In the genomic region with DNA sequence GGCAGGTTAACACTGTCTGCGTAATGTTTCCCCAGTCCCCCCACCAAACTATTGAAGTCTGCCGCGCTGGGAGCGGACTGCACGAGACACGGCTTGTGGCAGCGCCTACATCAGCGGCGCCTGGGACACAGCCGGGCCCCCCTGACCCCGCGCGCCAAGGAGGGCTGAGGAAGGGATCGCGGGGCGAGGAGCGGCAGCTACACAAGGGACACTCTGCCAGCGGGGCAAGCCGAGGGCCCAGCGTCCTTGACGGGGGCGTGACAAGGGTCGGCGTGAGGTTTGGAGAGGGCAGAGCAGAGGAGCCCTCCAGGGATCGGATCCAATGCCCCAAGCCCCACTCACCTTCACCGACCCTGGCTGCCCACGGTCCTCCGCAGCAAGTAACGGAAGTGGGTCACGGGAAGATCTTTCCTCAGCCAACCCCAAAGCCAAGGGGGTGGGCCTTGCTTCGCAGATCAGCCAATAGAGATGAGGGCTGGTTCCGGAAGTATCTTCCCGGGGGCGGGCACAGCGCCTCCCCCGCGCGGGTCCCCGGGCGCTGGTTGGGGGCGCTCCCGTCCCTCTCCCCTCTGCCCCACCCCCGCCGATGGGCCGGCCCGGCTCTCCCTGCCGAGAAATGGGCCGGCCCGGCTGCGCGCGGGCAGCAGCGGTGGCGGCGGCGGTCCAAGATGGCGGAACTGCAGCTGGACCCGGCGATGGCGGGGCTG, we compare ENCODE assay signal across 1 cellular context.
A peak's percentile ranks its signal among the peaks of the same experiment; 100 is the strongest.
TF ChIP-seq lines count a peak whose summit lies in the region.

A gene (minus strand): TSS at position 387 of the 707 bp plus-strand sequence. CDS start 4,319 bp downstream, outside the sequence.
A gene with protein sequence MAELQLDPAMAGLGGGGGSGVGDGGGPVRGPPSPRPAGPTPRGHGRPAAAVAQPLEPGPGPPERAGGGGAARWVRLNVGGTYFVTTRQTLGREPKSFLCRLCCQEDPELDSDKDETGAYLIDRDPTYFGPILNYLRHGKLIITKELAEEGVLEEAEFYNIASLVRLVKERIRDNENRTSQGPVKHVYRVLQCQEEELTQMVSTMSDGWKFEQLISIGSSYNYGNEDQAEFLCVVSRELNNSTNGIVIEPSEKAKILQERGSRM (plus strand): TSS at position 643 of the 707 bp plus-strand sequence. CDS start 26 bp downstream, at position 669.

TF ChIP-seq in HEK293, 187 proteins besides CTCF, POLR2A, EP300 and RAD21 (continued from another document and continues in another):
- TF ChIP-seq, protein P1, sequence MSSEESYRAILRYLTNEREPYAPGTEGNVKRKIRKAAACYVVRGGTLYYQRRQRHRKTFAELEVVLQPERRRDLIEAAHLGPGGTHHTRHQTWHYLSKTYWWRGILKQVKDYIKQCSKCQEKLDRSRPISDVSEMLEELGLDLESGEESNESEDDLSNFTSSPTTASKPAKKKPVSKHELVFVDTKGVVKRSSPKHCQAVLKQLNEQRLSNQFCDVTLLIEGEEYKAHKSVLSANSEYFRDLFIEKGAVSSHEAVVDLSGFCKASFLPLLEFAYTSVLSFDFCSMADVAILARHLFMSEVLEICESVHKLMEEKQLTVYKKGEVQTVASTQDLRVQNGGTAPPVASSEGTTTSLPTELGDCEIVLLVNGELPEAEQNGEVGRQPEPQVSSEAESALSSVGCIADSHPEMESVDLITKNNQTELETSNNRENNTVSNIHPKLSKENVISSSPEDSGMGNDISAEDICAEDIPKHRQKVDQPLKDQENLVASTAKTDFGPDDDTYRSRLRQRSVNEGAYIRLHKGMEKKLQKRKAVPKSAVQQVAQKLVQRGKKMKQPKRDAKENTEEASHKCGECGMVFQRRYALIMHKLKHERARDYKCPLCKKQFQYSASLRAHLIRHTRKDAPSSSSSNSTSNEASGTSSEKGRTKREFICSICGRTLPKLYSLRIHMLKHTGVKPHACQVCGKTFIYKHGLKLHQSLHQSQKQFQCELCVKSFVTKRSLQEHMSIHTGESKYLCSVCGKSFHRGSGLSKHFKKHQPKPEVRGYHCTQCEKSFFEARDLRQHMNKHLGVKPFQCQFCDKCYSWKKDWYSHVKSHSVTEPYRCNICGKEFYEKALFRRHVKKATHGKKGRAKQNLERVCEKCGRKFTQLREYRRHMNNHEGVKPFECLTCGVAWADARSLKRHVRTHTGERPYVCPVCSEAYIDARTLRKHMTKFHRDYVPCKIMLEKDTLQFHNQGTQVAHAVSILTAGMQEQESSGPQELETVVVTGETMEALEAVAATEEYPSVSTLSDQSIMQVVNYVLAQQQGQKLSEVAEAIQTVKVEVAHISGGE (tag by site-specific recombination; conservative IDR thresholded peaks at IDR 0.05; ENCODE audit: low read depth): peak; percentile 79
- TF ChIP-seq, protein P2, sequence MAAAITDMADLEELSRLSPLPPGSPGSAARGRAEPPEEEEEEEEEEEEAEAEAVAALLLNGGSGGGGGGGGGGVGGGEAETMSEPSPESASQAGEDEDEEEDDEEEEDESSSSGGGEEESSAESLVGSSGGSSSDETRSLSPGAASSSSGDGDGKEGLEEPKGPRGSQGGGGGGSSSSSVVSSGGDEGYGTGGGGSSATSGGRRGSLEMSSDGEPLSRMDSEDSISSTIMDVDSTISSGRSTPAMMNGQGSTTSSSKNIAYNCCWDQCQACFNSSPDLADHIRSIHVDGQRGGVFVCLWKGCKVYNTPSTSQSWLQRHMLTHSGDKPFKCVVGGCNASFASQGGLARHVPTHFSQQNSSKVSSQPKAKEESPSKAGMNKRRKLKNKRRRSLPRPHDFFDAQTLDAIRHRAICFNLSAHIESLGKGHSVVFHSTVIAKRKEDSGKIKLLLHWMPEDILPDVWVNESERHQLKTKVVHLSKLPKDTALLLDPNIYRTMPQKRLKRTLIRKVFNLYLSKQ (tag by site-specific recombination; IDR thresholded peaks at IDR 0.05; ENCODE audit: borderline replicate concordance): no peak
- TF ChIP-seq ZNF23 (tag by site-specific recombination; IDR thresholded peaks at IDR 0.05; ENCODE audit: borderline replicate concordance) (no peak), ZNF555 (tag by site-specific recombination; conservative IDR thresholded peaks at IDR 0.05) (no peak), ZNF626 (tag by site-specific recombination; IDR thresholded peaks at IDR 0.05) (no peak), ZNF777 (tag by site-specific recombination; IDR thresholded peaks at IDR 0.05; ENCODE audit: borderline replicate concordance) (no peak), ZNF19 (tag by site-specific recombination; IDR thresholded peaks at IDR 0.05; ENCODE audit: low read depth) (no peak), ZNF623 (tag by site-specific recombination; IDR thresholded peaks at IDR 0.05) (no peak), REPIN1 (tag by site-specific recombination; IDR thresholded peaks at IDR 0.05; ENCODE audit: low read depth) (no peak), KLF1 (tag by site-specific recombination; IDR thresholded peaks at IDR 0.05) (no peak), ZBTB21 (tag by site-specific recombination; IDR thresholded peaks at IDR 0.05) (0 out of 2 replicates have a peak, but pooled peaks have one; percentile 23), ZNF223 (tag by site-specific recombination; IDR thresholded peaks at IDR 0.05) (no peak), ZFP37 (tag by site-specific recombination; IDR thresholded peaks at IDR 0.05) (peak; percentile 20; the same call in 1 of the 2 replicates), ZNF521 (tag by site-specific recombination; IDR thresholded peaks at IDR 0.05) (no peak), ZNF843 (tag by site-specific recombination; IDR thresholded peaks at IDR 0.05) (no peak), ZNF274 (IDR thresholded peaks at IDR 0.05; ENCODE audit: low read length) (no peak), ZNF274 (tag by site-specific recombination; IDR thresholded peaks at IDR 0.05; ENCODE audit: borderline replicate concordance) (no peak)
- TF ChIP-seq, protein P3, sequence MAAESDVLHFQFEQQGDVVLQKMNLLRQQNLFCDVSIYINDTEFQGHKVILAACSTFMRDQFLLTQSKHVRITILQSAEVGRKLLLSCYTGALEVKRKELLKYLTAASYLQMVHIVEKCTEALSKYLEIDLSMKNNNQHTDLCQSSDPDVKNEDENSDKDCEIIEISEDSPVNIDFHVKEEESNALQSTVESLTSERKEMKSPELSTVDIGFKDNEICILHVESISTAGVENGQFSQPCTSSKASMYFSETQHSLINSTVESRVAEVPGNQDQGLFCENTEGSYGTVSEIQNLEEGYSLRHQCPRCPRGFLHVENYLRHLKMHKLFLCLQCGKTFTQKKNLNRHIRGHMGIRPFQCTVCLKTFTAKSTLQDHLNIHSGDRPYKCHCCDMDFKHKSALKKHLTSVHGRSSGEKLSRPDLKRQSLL (tag by site-specific recombination; IDR thresholded peaks at IDR 0.05): no peak
- TF ChIP-seq, protein P4, sequence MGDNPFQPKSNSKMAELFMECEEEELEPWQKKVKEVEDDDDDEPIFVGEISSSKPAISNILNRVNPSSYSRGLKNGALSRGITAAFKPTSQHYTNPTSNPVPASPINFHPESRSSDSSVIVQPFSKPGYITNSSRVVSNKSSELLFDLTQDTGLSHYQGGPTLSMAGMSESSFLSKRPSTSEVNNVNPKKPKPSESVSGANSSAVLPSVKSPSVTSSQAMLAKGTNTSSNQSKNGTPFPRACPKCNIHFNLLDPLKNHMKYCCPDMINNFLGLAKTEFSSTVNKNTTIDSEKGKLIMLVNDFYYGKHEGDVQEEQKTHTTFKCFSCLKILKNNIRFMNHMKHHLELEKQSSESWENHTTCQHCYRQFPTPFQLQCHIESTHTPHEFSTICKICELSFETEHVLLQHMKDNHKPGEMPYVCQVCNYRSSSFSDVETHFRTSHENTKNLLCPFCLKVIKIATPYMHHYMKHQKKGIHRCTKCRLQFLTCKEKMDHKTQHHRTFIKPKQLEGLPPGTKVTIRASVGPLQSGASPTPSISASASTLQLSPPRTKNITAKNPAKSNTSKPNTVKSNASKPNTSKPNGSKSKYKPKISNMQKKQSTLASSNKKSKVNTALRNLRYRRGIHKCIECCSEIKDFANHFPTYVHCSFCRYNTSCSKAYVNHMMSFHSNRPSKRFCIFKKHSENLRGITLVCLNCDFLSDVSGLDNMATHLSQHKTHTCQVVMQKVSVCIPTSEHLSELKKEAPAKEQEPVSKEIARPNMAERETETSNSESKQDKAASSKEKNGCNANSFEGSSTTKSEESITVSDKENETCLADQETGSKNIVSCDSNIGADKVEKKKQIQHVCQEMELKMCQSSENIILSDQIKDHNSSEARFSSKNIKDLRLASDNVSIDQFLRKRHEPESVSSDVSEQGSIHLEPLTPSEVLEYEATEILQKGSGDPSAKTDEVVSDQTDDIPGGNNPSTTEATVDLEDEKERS (tag by site-specific recombination; IDR thresholded peaks at IDR 0.05): no peak
- TF ChIP-seq, protein P5, sequence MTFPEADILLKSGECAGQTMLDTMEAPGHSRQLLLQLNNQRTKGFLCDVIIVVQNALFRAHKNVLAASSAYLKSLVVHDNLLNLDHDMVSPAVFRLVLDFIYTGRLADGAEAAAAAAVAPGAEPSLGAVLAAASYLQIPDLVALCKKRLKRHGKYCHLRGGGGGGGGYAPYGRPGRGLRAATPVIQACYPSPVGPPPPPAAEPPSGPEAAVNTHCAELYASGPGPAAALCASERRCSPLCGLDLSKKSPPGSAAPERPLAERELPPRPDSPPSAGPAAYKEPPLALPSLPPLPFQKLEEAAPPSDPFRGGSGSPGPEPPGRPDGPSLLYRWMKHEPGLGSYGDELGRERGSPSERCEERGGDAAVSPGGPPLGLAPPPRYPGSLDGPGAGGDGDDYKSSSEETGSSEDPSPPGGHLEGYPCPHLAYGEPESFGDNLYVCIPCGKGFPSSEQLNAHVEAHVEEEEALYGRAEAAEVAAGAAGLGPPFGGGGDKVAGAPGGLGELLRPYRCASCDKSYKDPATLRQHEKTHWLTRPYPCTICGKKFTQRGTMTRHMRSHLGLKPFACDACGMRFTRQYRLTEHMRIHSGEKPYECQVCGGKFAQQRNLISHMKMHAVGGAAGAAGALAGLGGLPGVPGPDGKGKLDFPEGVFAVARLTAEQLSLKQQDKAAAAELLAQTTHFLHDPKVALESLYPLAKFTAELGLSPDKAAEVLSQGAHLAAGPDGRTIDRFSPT (tag by site-specific recombination; IDR thresholded peaks at IDR 0.05): peak; percentile 86
- TF ChIP-seq, protein P6, sequence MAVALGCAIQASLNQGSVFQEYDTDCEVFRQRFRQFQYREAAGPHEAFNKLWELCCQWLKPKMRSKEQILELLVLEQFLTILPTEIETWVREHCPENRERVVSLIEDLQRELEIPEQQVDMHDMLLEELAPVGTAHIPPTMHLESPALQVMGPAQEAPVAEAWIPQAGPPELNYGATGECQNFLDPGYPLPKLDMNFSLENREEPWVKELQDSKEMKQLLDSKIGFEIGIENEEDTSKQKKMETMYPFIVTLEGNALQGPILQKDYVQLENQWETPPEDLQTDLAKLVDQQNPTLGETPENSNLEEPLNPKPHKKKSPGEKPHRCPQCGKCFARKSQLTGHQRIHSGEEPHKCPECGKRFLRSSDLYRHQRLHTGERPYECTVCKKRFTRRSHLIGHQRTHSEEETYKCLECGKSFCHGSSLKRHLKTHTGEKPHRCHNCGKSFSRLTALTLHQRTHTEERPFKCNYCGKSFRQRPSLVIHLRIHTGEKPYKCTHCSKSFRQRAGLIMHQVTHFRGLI (tag by site-specific recombination; IDR thresholded peaks at IDR 0.05): no peak
- TF ChIP-seq, protein P7, sequence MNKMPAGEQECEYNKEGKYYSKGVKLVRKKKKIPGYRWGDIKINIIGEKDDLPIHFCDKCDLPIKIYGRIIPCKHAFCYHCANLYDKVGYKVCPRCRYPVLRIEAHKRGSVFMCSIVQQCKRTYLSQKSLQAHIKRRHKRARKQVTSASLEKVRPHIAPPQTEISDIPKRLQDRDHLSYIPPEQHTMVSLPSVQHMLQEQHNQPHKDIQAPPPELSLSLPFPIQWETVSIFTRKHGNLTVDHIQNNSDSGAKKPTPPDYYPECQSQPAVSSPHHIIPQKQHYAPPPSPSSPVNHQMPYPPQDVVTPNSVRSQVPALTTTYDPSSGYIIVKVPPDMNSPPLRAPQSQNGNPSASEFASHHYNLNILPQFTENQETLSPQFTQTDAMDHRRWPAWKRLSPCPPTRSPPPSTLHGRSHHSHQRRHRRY (tag by site-specific recombination; IDR thresholded peaks at IDR 0.05): no peak
- TF ChIP-seq, protein P8, sequence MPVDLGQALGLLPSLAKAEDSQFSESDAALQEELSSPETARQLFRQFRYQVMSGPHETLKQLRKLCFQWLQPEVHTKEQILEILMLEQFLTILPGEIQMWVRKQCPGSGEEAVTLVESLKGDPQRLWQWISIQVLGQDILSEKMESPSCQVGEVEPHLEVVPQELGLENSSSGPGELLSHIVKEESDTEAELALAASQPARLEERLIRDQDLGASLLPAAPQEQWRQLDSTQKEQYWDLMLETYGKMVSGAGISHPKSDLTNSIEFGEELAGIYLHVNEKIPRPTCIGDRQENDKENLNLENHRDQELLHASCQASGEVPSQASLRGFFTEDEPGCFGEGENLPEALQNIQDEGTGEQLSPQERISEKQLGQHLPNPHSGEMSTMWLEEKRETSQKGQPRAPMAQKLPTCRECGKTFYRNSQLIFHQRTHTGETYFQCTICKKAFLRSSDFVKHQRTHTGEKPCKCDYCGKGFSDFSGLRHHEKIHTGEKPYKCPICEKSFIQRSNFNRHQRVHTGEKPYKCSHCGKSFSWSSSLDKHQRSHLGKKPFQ (tag by site-specific recombination; IDR thresholded peaks at IDR 0.05): no peak
- TF ChIP-seq, protein P9, sequence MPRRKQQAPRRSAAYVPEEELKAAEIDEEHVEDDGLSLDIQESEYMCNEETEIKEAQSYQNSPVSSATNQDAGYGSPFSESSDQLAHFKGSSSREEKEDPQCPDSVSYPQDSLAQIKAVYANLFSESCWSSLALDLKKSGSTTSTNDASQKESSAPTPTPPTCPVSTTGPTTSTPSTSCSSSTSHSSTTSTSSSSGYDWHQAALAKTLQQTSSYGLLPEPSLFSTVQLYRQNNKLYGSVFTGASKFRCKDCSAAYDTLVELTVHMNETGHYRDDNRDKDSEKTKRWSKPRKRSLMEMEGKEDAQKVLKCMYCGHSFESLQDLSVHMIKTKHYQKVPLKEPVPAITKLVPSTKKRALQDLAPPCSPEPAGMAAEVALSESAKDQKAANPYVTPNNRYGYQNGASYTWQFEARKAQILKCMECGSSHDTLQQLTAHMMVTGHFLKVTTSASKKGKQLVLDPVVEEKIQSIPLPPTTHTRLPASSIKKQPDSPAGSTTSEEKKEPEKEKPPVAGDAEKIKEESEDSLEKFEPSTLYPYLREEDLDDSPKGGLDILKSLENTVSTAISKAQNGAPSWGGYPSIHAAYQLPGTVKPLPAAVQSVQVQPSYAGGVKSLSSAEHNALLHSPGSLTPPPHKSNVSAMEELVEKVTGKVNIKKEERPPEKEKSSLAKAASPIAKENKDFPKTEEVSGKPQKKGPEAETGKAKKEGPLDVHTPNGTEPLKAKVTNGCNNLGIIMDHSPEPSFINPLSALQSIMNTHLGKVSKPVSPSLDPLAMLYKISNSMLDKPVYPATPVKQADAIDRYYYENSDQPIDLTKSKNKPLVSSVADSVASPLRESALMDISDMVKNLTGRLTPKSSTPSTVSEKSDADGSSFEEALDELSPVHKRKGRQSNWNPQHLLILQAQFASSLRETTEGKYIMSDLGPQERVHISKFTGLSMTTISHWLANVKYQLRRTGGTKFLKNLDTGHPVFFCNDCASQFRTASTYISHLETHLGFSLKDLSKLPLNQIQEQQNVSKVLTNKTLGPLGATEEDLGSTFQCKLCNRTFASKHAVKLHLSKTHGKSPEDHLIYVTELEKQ (tag by site-specific recombination; IDR thresholded peaks at IDR 0.05; ENCODE audit: borderline replicate concordance): no peak
